In genomic region chr21:30839304-30839703, GRCh38 we compare ENCODE assay signal across 8 cellular contexts. TPM values are rescaled to one million over a fixed set of nuclear protein-coding genes. Genes with fewer than 3 reads are reported as not detected.
DNase-seq lines count a peak whose midpoint lies in the region; ATAC-seq and TF ChIP-seq lines count a peak whose summit lies in the region.

No MANE protein-coding gene starts in this region.

- H3K27ac ChIP-seq in caudate nucleus (ENCODE audit: low read depth, low read length) (no peak overlapping the region), ascending aorta (no peak overlapping the region)

- H3K9me3 ChIP-seq in MG63 (no peaks in the 10 kb centered on the region), ascending aorta (no peaks in the 10 kb centered on the region)

- no peak overlapping the region for H3K4me3 ChIP-seq in GM06990 (replicated peaks; ENCODE audit: low read depth, low read length)
- H3K4me3 ChIP-seq in MG63, result no peak overlapping the region
- no peak overlapping the region for H3K4me3 ChIP-seq in ascending aorta

- H3K27me3 Mint-ChIP-seq in activated CD8-positive, alpha-beta T cell treated with anti-CD3 and anti-CD28 coated beads, Interleukin-2, amount 10 ng/mL, durations not matched to agents 7 days and 5 days (ENCODE audit: low read depth), result no peaks in the 10 kb centered on the region

- intact Hi-C loops in ascending aorta (cut with DNase I), result no loop called here

- POLR2A ChIA-PET in activated CD8-positive, alpha-beta T cell treated with anti-CD3 and anti-CD28 coated beads, Interleukin-2, amount 10 ng/mL, durations not matched to agents 7 days and 5 days (lab: Charles Lee), result no interaction called here

- H3K27me3 ChIP-seq in GM06990 (replicated peaks; ENCODE audit: control insufficient read depth, insufficient read depth, low read length), result no peaks in the 10 kb centered on the region
- H3K27me3 ChIP-seq in MG63, result no peaks in the 10 kb centered on the region
- H3K27me3 ChIP-seq in ascending aorta, result no peaks in the 10 kb centered on the region

- no peaks in the 10 kb centered on the region for H3K4me1 ChIP-seq in ascending aorta

- peak; percentile 47 for ATAC-seq in activated CD8-positive, alpha-beta T cell treated with anti-CD3 and anti-CD28 coated beads, Interleukin-2, amount 10 ng/mL, durations not matched to agents 7 days and 5 days
- ATAC-seq in GM18907 (IDR thresholded peaks at IDR 0.05; ENCODE audit: unreplicated experiment), result no peak

- H3K27ac Mint-ChIP-seq in activated CD8-positive, alpha-beta T cell treated with anti-CD3 and anti-CD28 coated beads, Interleukin-2, amount 10 ng/mL, durations not matched to agents 7 days and 5 days, result no peak overlapping the region

- H3K4me1 Mint-ChIP-seq in activated CD8-positive, alpha-beta T cell treated with anti-CD3 and anti-CD28 coated beads, Interleukin-2, amount 10 ng/mL, durations not matched to agents 7 days and 5 days (ENCODE audit: low read depth), result no peaks in the 10 kb centered on the region

- no peaks in the 10 kb centered on the region for H3K36me3 Mint-ChIP-seq in activated CD8-positive, alpha-beta T cell treated with anti-CD3 and anti-CD28 coated beads, Interleukin-2, amount 10 ng/mL, durations not matched to agents 7 days and 5 days (ENCODE audit: low read depth)

- H3K36me3 ChIP-seq in GM06990 (ENCODE audit: control insufficient read depth, insufficient read depth, low read length), result no peaks in the 10 kb centered on the region
- H3K36me3 ChIP-seq in MG63, result no peaks in the 10 kb centered on the region
- H3K36me3 ChIP-seq in ascending aorta, result no peaks in the 10 kb centered on the region

- H3K9me3 Mint-ChIP-seq in activated CD8-positive, alpha-beta T cell treated with anti-CD3 and anti-CD28 coated beads, Interleukin-2, amount 10 ng/mL, durations not matched to agents 7 days and 5 days (ENCODE audit: insufficient read depth), result no peaks in the 10 kb centered on the region

- H3K4me3 Mint-ChIP-seq in activated CD8-positive, alpha-beta T cell treated with anti-CD3 and anti-CD28 coated beads, Interleukin-2, amount 10 ng/mL, durations not matched to agents 7 days and 5 days, result no peak overlapping the region

- CTCF ChIA-PET in activated CD8-positive, alpha-beta T cell treated with anti-CD3 and anti-CD28 coated beads, Interleukin-2, amount 10 ng/mL, durations not matched to agents 7 days and 5 days (lab: Charles Lee), result interaction anchor here (0.7 to 2.0 kb wide), 11 partner anchors 10 to 248 kb away, joined by 3 to 5 read pairs (median 3); no protein-coding TSS in a partner anchor

- no peak for DNase-seq in GM06990 (ENCODE audit: extremely low read depth, insufficient read length)
- DNase-seq in MG63, result peak; percentile 47
- DNase-seq in activated CD8-positive, alpha-beta T cell treated with anti-CD3 and anti-CD28 coated beads, Interleukin-2, amount 10 ng/mL, durations not matched to agents 7 days and 5 days, result peak; percentile 44
- peak; percentile 50 for DNase-seq in left kidney (ENCODE audit: low read depth, low spot score)
- DNase-seq in NCI-H2029 (lab: John Stamatoyannopoulos, UW), result no peak
- DNase-seq in caudate nucleus (lab: John Stamatoyannopoulos, UW), result no peak
- DNase-seq in ascending aorta (ENCODE audit: low spot score in 2 of 2), result no peak

- TF ChIP-seq CTCF in GM06990 (IDR thresholded peaks at IDR 0.05; ENCODE audit: insufficient read depth, low read length, poor library complexity, severe bottlenecking), result peak; percentile 73
- no peak for TF ChIP-seq CTCF in ascending aorta (IDR thresholded peaks at IDR 0.05)

RNA-seq across cellular contexts. Expression of gene KRTAP7-1, which starts 9.7 kb away (rescaled TPM):
- total RNA-seq in MG63 (2014; rRNA removed; shearing (Covaris generic); ENCODE audit: low replicate concordance), result not detected in 2 replicates
- not detected for total RNA-seq in activated CD8-positive, alpha-beta T cell treated with anti-CD3 and anti-CD28 coated beads, Interleukin-2, amount 10 ng/mL, durations not matched to agents 7 days and 5 days
- not detected for total RNA-seq in ascending aorta

RNA-seq across cellular contexts. Expression of gene KRTAP8-1, which starts 26.2 kb away (rescaled TPM):
- total RNA-seq in MG63 (2014; rRNA removed; shearing (Covaris generic); ENCODE audit: low replicate concordance), result not detected in 2 replicates
- total RNA-seq in activated CD8-positive, alpha-beta T cell treated with anti-CD3 and anti-CD28 coated beads, Interleukin-2, amount 10 ng/mL, durations not matched to agents 7 days and 5 days, result not detected
- not detected for total RNA-seq in ascending aorta

RNA-seq across cellular contexts. Expression of gene KRTAP11-1, which starts 42.1 kb away (rescaled TPM):
- not detected in 2 replicates for total RNA-seq in MG63 (2014; rRNA removed; shearing (Covaris generic); ENCODE audit: low replicate concordance)
- not detected for total RNA-seq in activated CD8-positive, alpha-beta T cell treated with anti-CD3 and anti-CD28 coated beads, Interleukin-2, amount 10 ng/mL, durations not matched to agents 7 days and 5 days
- total RNA-seq in ascending aorta, result not detected

Comparison
In these comparisons a context has a peak if more than half of its experiments do, and no peak if none do; other contexts are left out.
1. DNase-seq: peak in MG63 (single experiment), activated CD8-positive, alpha-beta T cell treated with anti-CD3 and anti-CD28 coated beads, Interleukin-2, amount 10 ng/mL, durations not matched to agents 7 days and 5 days (single experiment) and left kidney (single experiment); none in GM06990 (single experiment), NCI-H2029 (single experiment), caudate nucleus (0 of 61) and ascending aorta (0 of 2).